ENCODE assay signal across 38 cellular contexts in genomic region chr18:9013926-9014373, GRCh38.
"Had no signal": no experiment of that assay in that cellular context is flagged by ENCODE, and none has a peak within 500 bp of the region (broad histone marks: within the 10 kb centered on the region; RNA-seq: fewer than 3 reads in every experiment).

No MANE protein-coding gene starts in this region.

- H3K4me1 ChIP-seq: body of pancreas had no signal

- H3K27ac ChIP-seq: adrenal gland, body of pancreas, brain microvascular endothelial cell, cardiac muscle cell, VCaP had no signal

- H3K27me3 ChIP-seq: adrenal gland, body of pancreas, brain microvascular endothelial cell, cardiac muscle cell had no signal

- DNase-seq: activated B cell treated with CpG ODN at 0.5 μM for 24 hours; activated CD4-positive, alpha-beta memory T cell treated with anti-CD3 and anti-CD28 coated beads for 36 hours; activated CD4-positive, alpha-beta T cell treated with anti-CD3 and anti-CD28 coated beads for 4 hours; activated CD4-positive, alpha-beta T cell treated with anti-CD3 and anti-CD28 coated beads, Interleukin-2, amount 10 ng/mL, durations not matched to agents 24 days and 14 days; activated CD4-positive, alpha-beta T cell treated with anti-CD3 and anti-CD28 coated beads, Interleukin-2, amount 50 U/mL, for 1 hour; activated CD4-positive, alpha-beta T cell treated with anti-CD3 and anti-CD28 coated beads, Interleukin-2, amount 50 U/mL, for 4 hours; activated CD4-positive, CD25-positive, alpha-beta regulatory T cell treated with anti-CD3 and anti-CD28 coated beads, Interleukin-2, amount 50 U/mL, for 72 hours; activated CD8-positive, alpha-beta memory T cell treated with anti-CD3 and anti-CD28 coated beads, Interleukin-2, amount 50 U/mL, for 4 hours; activated CD8-positive, alpha-beta T cell treated with anti-CD3 and anti-CD28 coated beads for 36 hours; activated effector memory CD4-positive, alpha-beta T cell treated with anti-CD3 and anti-CD28 coated beads, Interleukin-2, amount 50 U/mL, for 16 hours; activated gamma-delta T cell treated with Interleukin-2 at 50 U/mL for 16 hours; activated naive CD4-positive, alpha-beta T cell; activated naive CD4-positive, alpha-beta T cell treated with anti-CD3 and anti-CD28 coated beads for 36 hours; activated naive CD4-positive, alpha-beta T cell treated with anti-CD3 and anti-CD28 coated beads, Interleukin-2, amount 50 U/mL, for 16 hours; activated naive CD8-positive, alpha-beta T cell treated with anti-CD3 and anti-CD28 coated beads for 36 hours; activated T-cell treated with anti-CD3 and anti-CD28 coated beads for 4 hours; activated T-cell treated with anti-CD3 and anti-CD28 coated beads, Interleukin-2, amount 50 U/mL, for 1 hour; activated T-cell treated with anti-CD3 and anti-CD28 coated beads, Interleukin-2, amount 50 U/mL, for 4 hours; activated T-cell treated with anti-CD3 and anti-CD28 coated beads, Interleukin-2, amount 50 U/mL, for 72 hours; adrenal gland; amniotic stem cell; aorta; body of pancreas; brain microvascular endothelial cell; caudate nucleus; cerebellar nuclear complex; T-helper 2 cell; T-helper 9 cell had no signal

- H3K4me3 ChIP-seq: adrenal gland, body of pancreas, cardiac muscle cell had no signal

- ATAC-seq: activated CD8-positive, alpha-beta T cell treated with anti-CD3 and anti-CD28 coated beads for 36 hours; activated naive CD4-positive, alpha-beta T cell treated with anti-CD3 and anti-CD28 coated beads, Interleukin-2, amount 50 U/mL, for 72 hours; activated T-cell treated with anti-CD3 and anti-CD28 coated beads, Interleukin-2, amount 50 U/mL, for 4 hours; activated T-cell treated with anti-CD3 and anti-CD28 coated beads, Interleukin-2, amount 50 U/mL, for 72 hours; activated T-helper 17 cell treated with anti-CD3 and anti-CD28 coated beads, Interleukin-2, amount 50 U/mL, for 72 hours; body of pancreas had no signal

- H3K9me3 ChIP-seq: adrenal gland, body of pancreas had no signal

- H3K36me3 Mint-ChIP-seq: activated CD4-positive, alpha-beta memory T cell treated with anti-CD3 and anti-CD28 coated beads for 36 hours; activated naive CD4-positive, alpha-beta T cell treated with anti-CD3 and anti-CD28 coated beads, Interleukin-2, amount 50 U/mL, for 72 hours; activated naive CD8-positive, alpha-beta T cell treated with anti-CD3 and anti-CD28 coated beads for 36 hours had no signal

- H3K4me3 Mint-ChIP-seq: activated B cell treated with CpG ODN at 0.5 μM for 24 hours; activated CD4-positive, alpha-beta memory T cell treated with anti-CD3 and anti-CD28 coated beads for 36 hours; activated CD4-positive, alpha-beta T cell treated with anti-CD3 and anti-CD28 coated beads, Interleukin-2, amount 10 ng/mL, durations not matched to agents 24 days and 14 days; activated CD8-positive, alpha-beta T cell treated with anti-CD3 and anti-CD28 coated beads for 36 hours; activated naive CD4-positive, alpha-beta T cell treated with anti-CD3 and anti-CD28 coated beads for 36 hours; activated naive CD8-positive, alpha-beta T cell treated with anti-CD3 and anti-CD28 coated beads for 36 hours; activated T-cell treated with anti-CD3 and anti-CD28 coated beads, Interleukin-2, amount 50 U/mL, for 4 hours; activated T-cell treated with anti-CD3 and anti-CD28 coated beads, Interleukin-2, amount 50 U/mL, for 72 hours; activated T-helper 1 cell treated with anti-CD3 and anti-CD28 coated beads, Interleukin-12 subunit alpha, Interleukin-12 subunit beta, Interleukin-2, Interleukin-4 antibody, amounts not matched to agents 30 ng/mL and 10 ng/mL and 1 ng/mL, durations not matched to agents 14 hours and 24 hours and 36 hours; activated T-helper 17 cell treated with anti-CD3 and anti-CD28 coated beads, Interleukin-2, amount 50 U/mL, for 72 hours; central memory CD8-positive, alpha-beta T cell; T-helper 2 cell treated with Interferon-gamma antibody and Interleukin-4, amounts not matched to agents 5 μg/mL and 100 μg/mL, for 36 hours had no signal

- H3K4me1 Mint-ChIP-seq: activated T-helper 17 cell treated with anti-CD3 and anti-CD28 coated beads, Interleukin-2, amount 50 U/mL, for 72 hours; central memory CD8-positive, alpha-beta T cell had no signal

- FAIRE-seq: astrocyte, bronchial epithelial cell, TTC549 had no signal

- H3K9me3 Mint-ChIP-seq: activated B cell treated with CpG ODN at 0.5 μM for 24 hours; activated CD4-positive, alpha-beta memory T cell treated with anti-CD3 and anti-CD28 coated beads for 36 hours; activated CD4-positive, alpha-beta T cell treated with anti-CD3 and anti-CD28 coated beads, Interleukin-2, amount 10 ng/mL, durations not matched to agents 24 days and 14 days; activated CD8-positive, alpha-beta T cell treated with anti-CD3 and anti-CD28 coated beads for 36 hours; activated naive CD4-positive, alpha-beta T cell treated with anti-CD3 and anti-CD28 coated beads for 36 hours; activated naive CD4-positive, alpha-beta T cell treated with anti-CD3 and anti-CD28 coated beads, Interleukin-2, amount 50 U/mL, for 72 hours; activated naive CD8-positive, alpha-beta T cell treated with anti-CD3 and anti-CD28 coated beads for 36 hours; activated T-cell treated with anti-CD3 and anti-CD28 coated beads, Interleukin-2, amount 50 U/mL, for 4 hours; activated T-cell treated with anti-CD3 and anti-CD28 coated beads, Interleukin-2, amount 50 U/mL, for 72 hours; activated T-helper 1 cell treated with anti-CD3 and anti-CD28 coated beads, Interleukin-12 subunit alpha, Interleukin-12 subunit beta, Interleukin-2, Interleukin-4 antibody, amounts not matched to agents 30 ng/mL and 10 ng/mL and 1 ng/mL, durations not matched to agents 14 hours and 24 hours and 36 hours; activated T-helper 17 cell treated with anti-CD3 and anti-CD28 coated beads, Interleukin-2, amount 50 U/mL, for 72 hours; central memory CD8-positive, alpha-beta T cell; T-helper 2 cell treated with Interferon-gamma antibody and Interleukin-4, amounts not matched to agents 5 μg/mL and 100 μg/mL, for 36 hours had no signal

- H3K27ac Mint-ChIP-seq: activated B cell treated with CpG ODN at 0.5 μM for 24 hours; activated CD4-positive, alpha-beta memory T cell treated with anti-CD3 and anti-CD28 coated beads for 36 hours; activated CD4-positive, alpha-beta T cell treated with anti-CD3 and anti-CD28 coated beads, Interleukin-2, amount 10 ng/mL, durations not matched to agents 24 days and 14 days; activated CD8-positive, alpha-beta T cell treated with anti-CD3 and anti-CD28 coated beads for 36 hours; activated naive CD4-positive, alpha-beta T cell treated with anti-CD3 and anti-CD28 coated beads for 36 hours; activated naive CD4-positive, alpha-beta T cell treated with anti-CD3 and anti-CD28 coated beads, Interleukin-2, amount 50 U/mL, for 72 hours; activated naive CD8-positive, alpha-beta T cell treated with anti-CD3 and anti-CD28 coated beads for 36 hours; activated T-cell treated with anti-CD3 and anti-CD28 coated beads, Interleukin-2, amount 50 U/mL, for 72 hours; activated T-helper 1 cell treated with anti-CD3 and anti-CD28 coated beads, Interleukin-12 subunit alpha, Interleukin-12 subunit beta, Interleukin-2, Interleukin-4 antibody, amounts not matched to agents 30 ng/mL and 10 ng/mL and 1 ng/mL, durations not matched to agents 14 hours and 24 hours and 36 hours; activated T-helper 17 cell treated with anti-CD3 and anti-CD28 coated beads, Interleukin-2, amount 50 U/mL, for 72 hours; T-helper 2 cell treated with Interferon-gamma antibody and Interleukin-4, amounts not matched to agents 5 μg/mL and 100 μg/mL, for 36 hours had no signal

- H3K36me3 ChIP-seq: adrenal gland, brain microvascular endothelial cell, cardiac muscle cell had no signal
